Comparison of ENCODE assay signal across 8 cellular contexts in the genomic region with DNA sequence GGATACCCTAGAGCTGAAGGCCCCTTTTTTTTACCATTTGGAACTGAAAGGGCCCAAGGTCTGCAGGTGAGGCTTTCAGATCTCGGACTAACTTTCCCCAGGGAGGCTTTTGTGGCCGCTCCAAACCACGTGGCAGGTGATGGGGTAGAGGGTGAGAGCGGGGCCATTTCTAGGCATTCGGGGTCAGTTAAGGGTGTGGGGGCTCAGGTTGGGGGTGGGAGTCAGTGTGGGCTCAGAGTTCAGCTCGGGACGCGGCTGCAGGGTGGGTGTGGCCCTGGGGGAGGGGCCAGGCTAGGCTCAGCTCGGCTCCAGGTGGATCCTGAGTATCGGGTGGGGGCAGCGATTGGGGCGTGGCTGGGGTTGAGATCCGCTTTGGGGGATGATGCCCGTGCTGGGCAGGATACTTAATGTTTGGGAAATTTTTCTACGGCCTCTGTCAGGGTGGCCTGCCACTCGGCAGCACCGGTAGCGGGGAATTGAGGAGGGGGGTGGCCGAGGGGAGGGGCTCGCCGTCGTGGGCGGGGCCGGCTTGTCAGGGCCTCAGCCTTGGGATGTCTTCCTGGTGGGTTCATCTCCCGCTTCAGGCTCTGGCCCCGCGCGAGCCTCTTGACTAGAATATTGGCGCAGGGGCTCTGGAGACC. TPM values are rescaled to one million over a fixed set of nuclear protein-coding genes. Genes with fewer than 3 reads are reported as not detected.
A peak's percentile ranks its signal among the peaks of the same experiment; 100 is the strongest.
DNase-seq lines count a peak whose midpoint lies in the region; ATAC-seq, FAIRE-seq and TF ChIP-seq lines count a peak whose summit lies in the region.

No MANE protein-coding gene starts in this region.

- H3K4me1 ChIP-seq in A549 (peaks cover 32% of the 10 kb centered on the region), iPS-15b (ENCODE audit: control insufficient read depth, insufficient read depth, low read length) (peaks cover 27% of the 10 kb centered on the region)

- H3K9ac ChIP-seq in iPS-15b (ENCODE audit: low read depth, low read length): no peak overlapping the region

- peak overlapping the region; percentile 96 for H3K4me3 Mint-ChIP-seq in activated T-helper 17 cell treated with anti-CD3 and anti-CD28 coated beads, Interleukin-2, amount 50 U/mL, for 72 hours
- H3K4me3 Mint-ChIP-seq in stimulated activated memory B cell treated with anti-CD40 and anti-IgM and Interleukin-4, amounts not matched to agents 10 μg/mL and 1 μg/mL and 100 μg/mL, for 72 hours: peak overlapping the region; percentile 88

- DNase-seq in A549 (ENCODE audit: low read depth in 1 of 2, low spot score in 1 of 2): peak in 1 of 2 experiments; percentile 31
- peak; percentile 62 for DNase-seq in GM20000 (ENCODE audit: low spot score)
- DNase-seq in NCI-H2029 treated with DMSO at 0.1 percent for 48 hours (lab: John Stamatoyannopoulos, UW): no peak

- H3K9me3 ChIP-seq in A549: no peaks in the 10 kb centered on the region
- H3K9me3 ChIP-seq in iPS-15b (ENCODE audit: control insufficient read depth, insufficient read depth, low read length): no peaks in the 10 kb centered on the region

- no peaks in the 10 kb centered on the region for H3K27me3 Mint-ChIP-seq in activated T-helper 17 cell treated with anti-CD3 and anti-CD28 coated beads, Interleukin-2, amount 50 U/mL, for 72 hours
- no peaks in the 10 kb centered on the region for H3K27me3 Mint-ChIP-seq in stimulated activated memory B cell treated with anti-CD40 and anti-IgM and Interleukin-4, amounts not matched to agents 10 μg/mL and 1 μg/mL and 100 μg/mL, for 72 hours

- CTCF ChIA-PET in A549 (lab: Yijun Ruan, JAX): interaction anchor here (0.6 to 0.9 kb wide), 4 partner anchors 106 to 664 kb away, joined by 3 to 4 read pairs (median 3); no protein-coding TSS in a partner anchor

- TF ChIP-seq EP300 in A549 (IDR thresholded peaks at IDR 0.05): no peak

- TF ChIP-seq POLR2A in A549 (IDR thresholded peaks at IDR 0.05; ENCODE audit: low read length): no peak

- POLR2A ChIA-PET in A549 (lab: Yijun Ruan, JAX): no interaction called here

- ATAC-seq in A549 (no peak), HG02884 (IDR thresholded peaks at IDR 0.05; ENCODE audit: unreplicated experiment) (no peak), GM19455 (IDR thresholded peaks at IDR 0.05; ENCODE audit: unreplicated experiment) (no peak)
- no peak for ATAC-seq in activated T-helper 17 cell treated with anti-CD3 and anti-CD28 coated beads, Interleukin-2, amount 50 U/mL, for 72 hours (replicated peaks)
- no peak for ATAC-seq in stimulated activated memory B cell treated with anti-CD40 and anti-IgM and Interleukin-4, amounts not matched to agents 10 μg/mL and 1 μg/mL and 100 μg/mL, for 72 hours

- H3K4me3 ChIP-seq in A549 (peak overlapping the region; percentile 71), iPS-15b (ENCODE audit: low read depth, low read length) (peak overlapping the region; percentile 54)

- H3K27ac ChIP-seq in A549: peak overlapping the region; percentile 94

- H3K27ac Mint-ChIP-seq in activated T-helper 17 cell treated with anti-CD3 and anti-CD28 coated beads, Interleukin-2, amount 50 U/mL, for 72 hours: peak overlapping the region; percentile 93
- H3K27ac Mint-ChIP-seq in stimulated activated memory B cell treated with anti-CD40 and anti-IgM and Interleukin-4, amounts not matched to agents 10 μg/mL and 1 μg/mL and 100 μg/mL, for 72 hours: peak overlapping the region; percentile 85

- H3K36me3 Mint-ChIP-seq in activated T-helper 17 cell treated with anti-CD3 and anti-CD28 coated beads, Interleukin-2, amount 50 U/mL, for 72 hours (ENCODE audit: low read depth): peaks cover 41% of the 10 kb centered on the region
- peaks cover 24% of the 10 kb centered on the region for H3K36me3 Mint-ChIP-seq in stimulated activated memory B cell treated with anti-CD40 and anti-IgM and Interleukin-4, amounts not matched to agents 10 μg/mL and 1 μg/mL and 100 μg/mL, for 72 hours

- no peaks in the 10 kb centered on the region for H3K9me3 Mint-ChIP-seq in activated T-helper 17 cell treated with anti-CD3 and anti-CD28 coated beads, Interleukin-2, amount 50 U/mL, for 72 hours
- no peaks in the 10 kb centered on the region for H3K9me3 Mint-ChIP-seq in stimulated activated memory B cell treated with anti-CD40 and anti-IgM and Interleukin-4, amounts not matched to agents 10 μg/mL and 1 μg/mL and 100 μg/mL, for 72 hours

- H3K4me1 Mint-ChIP-seq in activated T-helper 17 cell treated with anti-CD3 and anti-CD28 coated beads, Interleukin-2, amount 50 U/mL, for 72 hours: peaks cover 30% of the 10 kb centered on the region
- H3K4me1 Mint-ChIP-seq in stimulated activated memory B cell treated with anti-CD40 and anti-IgM and Interleukin-4, amounts not matched to agents 10 μg/mL and 1 μg/mL and 100 μg/mL, for 72 hours: peaks cover 57% of the 10 kb centered on the region

- no peak for TF ChIP-seq CTCF in A549 (IDR thresholded peaks at IDR 0.05)
- TF ChIP-seq CTCF in GM20000 (IDR thresholded peaks at IDR 0.05; ENCODE audit: extremely low read depth, missing control alignments): no peak

- 47% methylated on average over 15 of the region's 29 CpGs for WGBS in A549 (ENCODE audit: missing lambda C conversion rate)

- H3K27me3 ChIP-seq in iPS-15b (ENCODE audit: control insufficient read depth, insufficient read depth, low read length): peaks cover 11% of the 10 kb centered on the region

- H3K4me2 ChIP-seq in A549: peak overlapping the region; percentile 96

- TF ChIP-seq RAD21 in A549 (conservative IDR thresholded peaks at IDR 0.05 in 1 of 2, IDR thresholded peaks at IDR 0.05 in 1 of 2): no peak

- no peaks in the 10 kb centered on the region for H3K36me3 ChIP-seq in iPS-15b (ENCODE audit: control insufficient read depth, insufficient read depth, low read length)

- no peak for FAIRE-seq in A549 (lab: Jason Lieb, UNC)

TF ChIP-seq in A549, 52 proteins besides CTCF, POLR2A, EP300 and RAD21:
- TF ChIP-seq MAZ (IDR thresholded peaks at IDR 0.05; ENCODE audit: borderline replicate concordance, low read depth, low read length): no peak
- no peak for TF ChIP-seq HOXB5 (CRISPR knock-in tag; IDR thresholded peaks at IDR 0.05)
- TF ChIP-seq NR3C1 (IDR thresholded peaks at IDR 0.05): no peak
- no peak for TF ChIP-seq RFX5 (IDR thresholded peaks at IDR 0.05)
- no peak for TF ChIP-seq NFE2L2 (conservative IDR thresholded peaks at IDR 0.05; ENCODE audit: low read length)

RNA-seq across cellular contexts. Expression of a gene that starts 2.5 kb away (rescaled TPM):
- polyA plus RNA-seq in A549 (2011; rRNA removed): 53.5 and 67.0 TPM in 2 replicates
- polyA plus RNA-seq in A549 (2012; cell fraction: cytosol; rRNA removed): 15.0 and 19.2 TPM in 2 replicates
- polyA plus RNA-seq in A549 (2012; cell fraction: nucleus; rRNA removed): 14.2 and 14.3 TPM in 2 replicates
- 42.7 to 53.5 TPM (median 52.5 TPM) in 3 replicates for polyA plus RNA-seq in A549 (2017; fragmentation: RNase III; extraction: RNeasy Plus Mini Kit Qiagen cat#74134 plus additional on column Dnase treatment)
- polyA minus RNA-seq in A549 (2011; rRNA and poly(A)+ RNA removed): 38.8 and 42.3 TPM in 2 replicates
- total RNA-seq in activated T-helper 17 cell treated with anti-CD3 and anti-CD28 coated beads, Interleukin-2, amount 50 U/mL, for 72 hours: 100 to 1,000 TPM; 101 to 119 TPM
